In the genomic region with DNA sequence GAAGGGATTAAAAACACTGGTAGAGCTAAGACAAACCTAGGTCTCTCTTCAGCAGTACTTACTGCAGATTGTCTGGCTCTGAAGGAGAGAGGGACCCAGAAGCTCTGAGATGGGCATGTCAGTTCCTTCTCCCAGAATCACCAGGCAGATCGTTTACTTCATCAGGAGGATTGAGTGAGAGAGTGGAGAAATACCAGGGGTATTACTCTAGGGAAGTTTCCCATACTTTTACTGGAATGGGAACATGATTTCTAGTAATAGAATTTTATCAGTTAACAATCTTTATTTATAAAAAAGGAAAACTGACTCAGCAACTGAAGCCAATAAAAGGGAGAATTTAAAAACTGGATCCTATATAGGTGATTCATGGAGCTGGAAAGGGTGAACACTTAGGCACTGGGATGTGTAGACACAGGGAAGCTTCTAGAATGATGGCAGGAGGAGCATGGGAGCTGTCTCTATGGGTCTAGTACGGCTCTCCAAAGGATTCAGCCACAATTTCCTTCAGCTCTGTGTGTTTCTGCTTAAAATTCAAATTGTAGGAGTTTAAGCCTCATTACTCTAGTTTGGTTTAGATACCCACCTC, we compare ENCODE assay signal across 15 cellular contexts.
"Had no signal": no experiment of that assay in that cellular context is flagged by ENCODE, and none has a peak within 500 bp of the region (broad histone marks: within the 10 kb centered on the region; RNA-seq: fewer than 3 reads in every experiment).

No MANE protein-coding gene starts in this region.

- DNase-seq: activated CD4-positive, alpha-beta T cell treated with anti-CD3 and anti-CD28 coated beads, Interleukin-2, amount 50 U/mL, for 4 hours; activated CD4-positive, CD25-positive, alpha-beta regulatory T cell treated with anti-CD3 and anti-CD28 coated beads, Interleukin-2, amount 50 U/mL, for 72 hours; activated CD8-positive, alpha-beta memory T cell treated with anti-CD3 and anti-CD28 coated beads, Interleukin-2, amount 10 ng/mL, durations not matched to agents 7 days and 5 days; activated effector memory CD4-positive, alpha-beta T cell treated with Interleukin-2 at 50 U/mL for 16 hours; activated T-cell treated with anti-CD3 and anti-CD28 coated beads, Interleukin-2, amount 50 U/mL, for 24 hours; dorsolateral prefrontal cortex; foreskin melanocyte; head of caudate nucleus; islet precursor cell; left lung; sigmoid colon; stimulated activated CD4-positive, alpha-beta T cell treated with anti-CD3 and anti-CD28 coated beads, Interleukin-12 subunit alpha, Interleukin-12 subunit beta, amount 100 ng/mL, for 4 hours; stimulated activated naive CD4-positive, alpha-beta T cell; substantia nigra; transverse colon had no signal

- ATAC-seq: activated CD8-positive, alpha-beta memory T cell treated with anti-CD3 and anti-CD28 coated beads, Interleukin-2, amount 10 ng/mL, durations not matched to agents 7 days and 5 days; left lung had no signal

- H3K27me3 ChIP-seq: dorsolateral prefrontal cortex, left lung, sigmoid colon, transverse colon had no signal

- H3K27ac ChIP-seq: dorsolateral prefrontal cortex, left lung, sigmoid colon, transverse colon had no signal

- H3K4me1 ChIP-seq: sigmoid colon, transverse colon had no signal

- H3K36me3 ChIP-seq: left lung, sigmoid colon, transverse colon had no signal

- H3K4me3 ChIP-seq: dorsolateral prefrontal cortex, left lung, sigmoid colon, transverse colon had no signal
